21 cellular contexts compared by ENCODE assay signal in genomic region chr16:13968835-13969234, GRCh38. TPM values are rescaled to one million over a fixed set of nuclear protein-coding genes. Genes with fewer than 3 reads are reported as not detected.
A peak's percentile ranks its signal among the peaks of the same experiment; 100 is the strongest.
DNase-seq lines count a peak whose midpoint lies in the region; ATAC-seq, FAIRE-seq and TF ChIP-seq lines count a peak whose summit lies in the region.
"Had no signal": no experiment of that assay in that cellular context is flagged by ENCODE, and none has a peak within 500 bp of the region (broad histone marks: within the 10 kb centered on the region; RNA-seq: fewer than 3 reads in every experiment).

No MANE protein-coding gene starts in this region.

- H3K27ac ChIP-seq in K562 (ENCODE audit: extremely low read depth, low read depth, low read length) = no peak overlapping the region

- H3K4me1 ChIP-seq in K562 (replicated peaks in 1 of 2; ENCODE audit: control insufficient read depth in 2 of 2, insufficient read depth in 2 of 2, low read length in 2 of 2) = no peaks in the 10 kb centered on the region
- H3K4me1 ChIP-seq: Caco-2 had no signal

- no peak overlapping the region for H2AFZ ChIP-seq in K562 (ENCODE audit: low read depth, low read length)

- no peak overlapping the region for H3K4me2 ChIP-seq in K562 (ENCODE audit: insufficient read depth, low read length)

- no peaks in the 10 kb centered on the region for H4K20me1 ChIP-seq in K562 (replicated peaks; ENCODE audit: control insufficient read depth, insufficient read depth, low read length)

- H3K4me3 ChIP-seq in K562 = no peak overlapping the region
- H3K4me3 ChIP-seq: MG63 had no signal

- H3K36me3 ChIP-seq in K562 (ENCODE audit: control insufficient read depth, insufficient read depth, low read length) = no peaks in the 10 kb centered on the region
- H3K36me3 ChIP-seq: MG63 had no signal

- TF ChIP-seq RAD21 in Ishikawa (IDR thresholded peaks at IDR 0.05; ENCODE audit: low read depth) (peak; percentile 55), K562 (CRISPR knock-in tag; conservative IDR thresholded peaks at IDR 0.05 in 1 of 2, IDR thresholded peaks at IDR 0.05 in 1 of 2) (peak in 1 of 2 experiments; percentile 61; a peak in 2 of 4 replicates)

- H3K79me2 ChIP-seq in K562 (ENCODE audit: control insufficient read depth, insufficient read depth, low read length) = no peaks in the 10 kb centered on the region

- H3K36me3 Mint-ChIP-seq in memory B cell = peaks cover 3% of the 10 kb centered on the region

- 0% methylated on average over 2 of the region's 2 CpGs for WGBS in K562 (ENCODE audit: insufficient coverage, low coverage, missing lambda C conversion rate)

- POLR2A ChIA-PET in K562 (lab: Yijun Ruan, JAX) = interaction anchor here (0.6 to 1.4 kb wide), 6 partner anchors 12 to 1501 kb away, joined by 3 to 4 read pairs (median 3); no protein-coding TSS in a partner anchor

- H3K9me3 Mint-ChIP-seq in memory B cell = peaks cover 13% of the 10 kb centered on the region

- no peak for FAIRE-seq in K562 (lab: Jason Lieb, UNC)
- FAIRE-seq: RCC 7860 had no signal

- peak in 2 of 3 experiments; percentile 10 to 23; a peak in 2 of 6 replicates for TF ChIP-seq CTCF in K562 (IDR thresholded peaks at IDR 0.05 in 2 of 3, conservative IDR thresholded peaks at IDR 0.05 in 1 of 3; ENCODE audit: insufficient read depth in 2 of 3, low read depth in 1 of 3, low read length in 3 of 3)

- H3K27me3 ChIP-seq in K562 (ENCODE audit: control insufficient read depth in 2 of 2, insufficient read depth in 2 of 2, low read length in 2 of 2) = peaks cover 2 to 21% of the 10 kb centered on the region in 2 experiments; a peak in 3 of 5 replicates
- H3K27me3 ChIP-seq: MG63 had no signal

- CTCF ChIA-PET in K562 (lab: Yijun Ruan, JAX; ENCODE audit: low intra/inter-chr PET ratio) = no interaction called here

- peak; percentile 16 for DNase-seq in NCI-H748 (lab: John Stamatoyannopoulos, UW; ENCODE audit: unreplicated experiment)
- DNase-seq in NCI-H748 treated with DMSO at 0.1 percent for 48 hours (lab: John Stamatoyannopoulos, UW) = no peak
- DNase-seq in K562 (ENCODE audit: extremely low read depth in 1 of 4, low spot score in 3 of 4) = no peak
- no peak for DNase-seq in memory B cell (ENCODE audit: low spot score in 2 of 2)
- no peak for DNase-seq in hippocampal formation (lab: John Stamatoyannopoulos, UW)
- DNase-seq: 8988T; Caco-2; CD4-positive, alpha-beta T cell; GDM1; HFFc6; IMR-90; Kasumi-1; MG63; NCI-H1092; NCI-H2081; NCI-H510A had no signal

- H3K4me1 Mint-ChIP-seq in memory B cell = no peaks in the 10 kb centered on the region

- TF ChIP-seq EP300 in Ishikawa (IDR thresholded peaks at IDR 0.05; ENCODE audit: borderline replicate concordance) = no peak
- no peak for TF ChIP-seq EP300 in K562 (IDR thresholded peaks at IDR 0.05; ENCODE audit: low read length)

- in situ Hi-C loops in K562 (cut with MboI) = no loop called here

- ATAC-seq in K562 (no peak), memory B cell (ENCODE audit: low read depth) (no peak), GM18498 (IDR thresholded peaks at IDR 0.05; ENCODE audit: unreplicated experiment) (no peak), HG02884 (IDR thresholded peaks at IDR 0.05; ENCODE audit: unreplicated experiment) (no peak)
- ATAC-seq: Right ventricle myocardium inferior had no signal

- H3K9me3 ChIP-seq in K562 (replicated peaks; ENCODE audit: control insufficient read depth, insufficient read depth, low read depth, low read length) = no peaks in the 10 kb centered on the region

- peaks cover 13% of the 10 kb centered on the region for H3K27me3 Mint-ChIP-seq in memory B cell

- peak overlapping the region; percentile 25 for H3K4me3 Mint-ChIP-seq in memory B cell
- H3K4me3 Mint-ChIP-seq: CD4-positive, alpha-beta T cell; HFFc6 had no signal

- TF ChIP-seq POLR2A in K562 (conservative IDR thresholded peaks at IDR 0.05) = no peak

- H3K27ac Mint-ChIP-seq in memory B cell = no peak overlapping the region
- H3K27ac Mint-ChIP-seq: CD4-positive, alpha-beta T cell; HFFc6 had no signal

- no peaks in the 10 kb centered on the region for H3K9me1 ChIP-seq in K562 (ENCODE audit: control insufficient read depth, insufficient read depth, low read length)

- intact Hi-C loops in K562 (cut with micrococcal nuclease) = no loop called here

- H3K9ac ChIP-seq in K562 (ENCODE audit: insufficient read depth in 1 of 2, low read depth in 2 of 2, low read length in 2 of 2) = no peak overlapping the region

- no TSS peak for BruUV-seq in K562 (replicated peaks; lab: Mats Ljungman, UMichigan)

TF ChIP-seq in Ishikawa, 13 proteins besides CTCF, POLR2A, EP300 and RAD21 (continues in another document):
- TF ChIP-seq ZBTB7A (IDR thresholded peaks at IDR 0.05; ENCODE audit: low read depth) = no peak
- TF ChIP-seq CREB1 (IDR thresholded peaks at IDR 0.05; ENCODE audit: low read depth) = no peak
- TF ChIP-seq, protein P1, sequence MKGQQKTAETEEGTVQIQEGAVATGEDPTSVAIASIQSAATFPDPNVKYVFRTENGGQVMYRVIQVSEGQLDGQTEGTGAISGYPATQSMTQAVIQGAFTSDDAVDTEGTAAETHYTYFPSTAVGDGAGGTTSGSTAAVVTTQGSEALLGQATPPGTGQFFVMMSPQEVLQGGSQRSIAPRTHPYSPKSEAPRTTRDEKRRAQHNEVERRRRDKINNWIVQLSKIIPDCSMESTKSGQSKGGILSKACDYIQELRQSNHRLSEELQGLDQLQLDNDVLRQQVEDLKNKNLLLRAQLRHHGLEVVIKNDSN (IDR thresholded peaks at IDR 0.05) = no peak
- no peak for TF ChIP-seq NFIC (IDR thresholded peaks at IDR 0.05)

TF ChIP-seq in K562, 482 proteins besides CTCF, POLR2A, EP300 and RAD21:
- TF ChIP-seq ZNF274 (IDR thresholded peaks at IDR 0.05; ENCODE audit: borderline replicate concordance, low read depth, low read length) (no peak), NFIC (IDR thresholded peaks at IDR 0.05) (peak; percentile 59), C11orf30 (IDR thresholded peaks at IDR 0.05; ENCODE audit: low read depth) (peak; percentile 36; the same call in 1 of the 2 replicates), ZNF316 (IDR thresholded peaks at IDR 0.05) (peak; percentile 43; the same call in 1 of the 2 replicates)

RNA-seq across cellular contexts. Expression of gene ERCC4, which starts 48.9 kb away (rescaled TPM):
- 5.6 and 18.6 TPM in 2 replicates for total RNA-seq in K562 (2011; cell fraction: chromatin; rRNA removed; ENCODE audit: low replicate concordance)
- 3.7 and 4.6 TPM in 2 replicates for total RNA-seq in K562 (2011; cell fraction: nucleolus; rRNA removed)
- 6.3 and 7.7 TPM in 2 replicates for total RNA-seq in K562 (2011; cell fraction: nucleoplasm; rRNA removed)
- total RNA-seq in K562 (2014; rRNA removed) = 3.7 and 4.3 TPM in 2 replicates
- 6.0 and 8.8 TPM in 2 replicates for total RNA-seq in K562 (2014; rRNA removed; fragmentation: Illumina TruSeq; extraction: Trizol)
- 5.1 and 7.4 TPM in 2 replicates for total RNA-seq in K562 (2015; rRNA removed; fragmentation: Illumina TruSeq; extraction: Trizol)
- total RNA-seq in K562 (2021) = 7.3 and 10.5 TPM in 2 replicates
- polyA plus RNA-seq in K562 (2011; rRNA removed) = 5.9 and 7.0 TPM in 2 replicates
- polyA plus RNA-seq in K562 (2011; cell fraction: cytosol; rRNA removed) = 1.9 and 2.4 TPM in 2 replicates
- polyA plus RNA-seq in K562 (2011; cell fraction: nucleus; rRNA removed) = 3.2 and 3.8 TPM in 2 replicates
- 3.1 and 4.7 TPM in 2 replicates for polyA plus RNA-seq in K562 (2012)
- polyA plus RNA-seq in K562 (2014; fragmentation: Illumina TruSeq; extraction: Trizol) = 3.4 and 5.0 TPM in 2 replicates
- 1 to 10 TPM; 4.4 to 7.7 TPM for polyA plus RNA-seq in K562 (2014; fragmentation: Nextera tagmentation; extraction: Ambion mirVana)
- polyA plus RNA-seq in K562 (2014; rRNA removed) = 2.7 and 4.9 TPM in 2 replicates
- polyA minus RNA-seq in K562 (2011; rRNA and poly(A)+ RNA removed) = 11.1 and 12.4 TPM in 2 replicates
- polyA minus RNA-seq in K562 (2011; cell fraction: cytosol; rRNA and poly(A)+ RNA removed) = 5.2 and 5.6 TPM in 2 replicates
- 2.7 and 5.0 TPM in 2 replicates for polyA minus RNA-seq in K562 (2011; cell fraction: nucleus; rRNA and poly(A)+ RNA removed)
